ENCODE assay signal across 8 cellular contexts in genomic region chr9:137240841-137241489, GRCh38. TPM values are rescaled to one million over a fixed set of nuclear protein-coding genes. Genes with fewer than 3 reads are reported as not detected.
A peak's percentile ranks its signal among the peaks of the same experiment; 100 is the strongest.
DNase-seq lines count a peak whose midpoint lies in the region; ATAC-seq and TF ChIP-seq lines count a peak whose summit lies in the region.

Gene TUBB4B (plus strand): TSS chr9:137241287. CDS start chr9:137241361, 74 bp downstream.

- no peak for TF ChIP-seq CTCF in fibroblast of pulmonary artery (IDR thresholded peaks at IDR 0.05; ENCODE audit: low read length, missing control alignments)

- H3K27me3 ChIP-seq in H7 (ENCODE audit: control insufficient read depth, insufficient read depth, low read length) = no peaks in the 10 kb centered on the region

- DNase-seq in ELF-1 (ENCODE audit: low read depth, low spot score) = peak; percentile 100
- peak; percentile 100 for DNase-seq in H7
- peak; percentile 100 for DNase-seq in M059J (ENCODE audit: low read depth)
- DNase-seq in SHP77 (lab: John Stamatoyannopoulos, UW) = peak; percentile 99 to 100
- DNase-seq in activated effector memory CD4-positive, alpha-beta T cell treated with Interleukin-2 at 50 U/mL for 16 hours = peak; percentile 96
- peak; percentile 100 for DNase-seq in fibroblast of pulmonary artery (ENCODE audit: low read depth)
- peak; percentile 99 for DNase-seq in natural killer cell treated with Interleukin-12 subunit alpha and Interleukin-12 subunit beta and Interleukin-15 and Interleukin-18, amount 100 ng/mL, for 72 hours (ENCODE audit: low spot score)
- peak; percentile 95 for DNase-seq in stimulated activated naive CD8-positive, alpha-beta T cell treated with anti-CD3 and anti-CD28 coated beads, Interleukin-15, Interleukin-2, amounts not matched to agents 100 U/mL and 50 U/mL, for 24 hours

- peak within 1 kb of the TSS; percentile 81 to 92 for H3K27ac Mint-ChIP-seq in natural killer cell treated with Interleukin-12 subunit alpha and Interleukin-12 subunit beta and Interleukin-15 and Interleukin-18, amount 100 ng/mL, for 72 hours

- H3K36me3 Mint-ChIP-seq in natural killer cell treated with Interleukin-12 subunit alpha and Interleukin-12 subunit beta and Interleukin-15 and Interleukin-18, amount 100 ng/mL, for 72 hours = peaks cover 5% of the 10 kb centered on the region

- peak within 1 kb of the TSS; percentile 88 for H3K4me3 Mint-ChIP-seq in natural killer cell treated with Interleukin-12 subunit alpha and Interleukin-12 subunit beta and Interleukin-15 and Interleukin-18, amount 100 ng/mL, for 72 hours

- H3K4me3 ChIP-seq in H7 (ENCODE audit: insufficient read depth, low read depth, low read length) = peak within 1 kb of the TSS; percentile 96
- peak within 1 kb of the TSS; percentile 81 for H3K4me3 ChIP-seq in fibroblast of pulmonary artery (replicated peaks; ENCODE audit: low read depth, low read length)

- H3K9me3 Mint-ChIP-seq in natural killer cell treated with Interleukin-12 subunit alpha and Interleukin-12 subunit beta and Interleukin-15 and Interleukin-18, amount 100 ng/mL, for 72 hours = no peaks in the 10 kb centered on the region

- H3K27me3 Mint-ChIP-seq in natural killer cell treated with Interleukin-12 subunit alpha and Interleukin-12 subunit beta and Interleukin-15 and Interleukin-18, amount 100 ng/mL, for 72 hours = no peaks in the 10 kb centered on the region

- peaks cover 15 to 22% of the 10 kb centered on the region in 2 donors for H3K4me1 Mint-ChIP-seq in natural killer cell treated with Interleukin-12 subunit alpha and Interleukin-12 subunit beta and Interleukin-15 and Interleukin-18, amount 100 ng/mL, for 72 hours (ENCODE audit: low read depth in 2 of 2)

- H3K36me3 ChIP-seq in H7 (replicated peaks; ENCODE audit: control insufficient read depth, insufficient read depth, low read length) = peaks cover 15% of the 10 kb centered on the region

- ATAC-seq in natural killer cell treated with Interleukin-12 subunit alpha and Interleukin-12 subunit beta and Interleukin-15 and Interleukin-18, amount 100 ng/mL, for 72 hours = peak; percentile 85 to 87
- peak; percentile 77 for ATAC-seq in stimulated activated naive CD8-positive, alpha-beta T cell treated with anti-CD3 and anti-CD28 coated beads, Interleukin-15, Interleukin-2, amounts not matched to agents 100 U/mL and 50 U/mL, for 24 hours

RNA-seq across cellular contexts. Expression of gene TUBB4B, which starts in this region (rescaled TPM):
- total RNA-seq in H7 (2014; rRNA removed; shearing (Covaris generic)) = 238 and 257 TPM in 2 replicates
- total RNA-seq in M059J (2014; rRNA removed; shearing (Covaris generic)) = 273 and 381 TPM in 2 replicates
- 100 to 1,000 TPM; 332 to 432 TPM for total RNA-seq in natural killer cell treated with Interleukin-12 subunit alpha and Interleukin-12 subunit beta and Interleukin-15 and Interleukin-18, amount 100 ng/mL, for 72 hours

Comparison
In these comparisons a context has a peak if more than half of its experiments do, and no peak if none do; other contexts are left out.
1. Peak in every context shown above with its lines: DNase-seq, ATAC-seq and H3K4me3 ChIP-seq.